In genomic region chr6:13328076-13328874, GRCh38 we compare ENCODE assay signal across 8 cellular contexts. TPM values are rescaled to one million over a fixed set of nuclear protein-coding genes. Genes with fewer than 3 reads are reported as not detected.
A peak's percentile ranks its signal among the peaks of the same experiment; 100 is the strongest.
DNase-seq lines count a peak whose midpoint lies in the region; ATAC-seq, FAIRE-seq and TF ChIP-seq lines count a peak whose summit lies in the region.

Gene TBC1D7 (minus strand): TSS chr6:13328537. CDS start chr6:13326898, 1,639 bp downstream.

- H3K27ac ChIP-seq in colonic mucosa = peak within 1 kb of the TSS; percentile 91

- no peaks in the 10 kb centered on the region for H3K9me3 ChIP-seq in colonic mucosa

- peak; percentile 26; the same call in 1 of the 2 replicates for TF ChIP-seq CTCF in BJ (IDR thresholded peaks at IDR 0.05; ENCODE audit: insufficient read depth, low read depth, low read length)
- no peak for TF ChIP-seq CTCF in colonic mucosa (IDR thresholded peaks at IDR 0.05)

- DNase-seq in BJ (ENCODE audit: low read depth) = peak; percentile 57
- peak; percentile 79 for DNase-seq in GM19239 (ENCODE audit: insufficient read length, low spot score)
- DNase-seq in NCI-H524 (lab: John Stamatoyannopoulos, UW) = peak; percentile 91
- peak; percentile 95 for DNase-seq in activated CD4-positive, alpha-beta T cell treated with anti-CD3 and anti-CD28 coated beads for 48 hours
- peak; percentile 93 for DNase-seq in colonic mucosa
- DNase-seq in left colon = peak; percentile 92
- DNase-seq in stimulated activated CD4-positive, alpha-beta T cell treated with anti-CD3 and anti-CD28 coated beads, Interleukin-1b, Interleukin-23, amount 100 ng/mL, for 48 hours = peak; percentile 93

- CTCF ChIA-PET in BJ (lab: Yijun Ruan, JAX) = interaction anchor here (0.8 to 8.5 kb wide), 6 partner anchors 50 to 421 kb away, joined by 3 to 147 read pairs (median 9); partner anchors contain the start of gene SIRT5

- ATAC-seq in HG03442 (IDR thresholded peaks at IDR 0.05; ENCODE audit: unreplicated experiment) (peak; percentile 89), left colon (peak; percentile 95)

- intact Hi-C loops in colonic mucosa (cut with DNase I) (no loop called here), left colon (cut with DNase I, micrococcal nuclease) (no loop called here)

- H3K4me3 ChIP-seq in BJ (ENCODE audit: low read depth, low read length) (peak within 1 kb of the TSS; percentile 95), colonic mucosa (peak within 1 kb of the TSS; percentile 67)

- no peaks in the 10 kb centered on the region for H3K4me1 ChIP-seq in colonic mucosa

- peak within 1 kb of the TSS; percentile 89 to 96 for H3K9ac ChIP-seq in colonic mucosa (ENCODE audit: low read depth in 2 of 2, low read length in 2 of 2)

- peaks cover 1% of the 10 kb centered on the region; the same call in 1 of the 2 replicates for H3K36me3 ChIP-seq in BJ (ENCODE audit: control insufficient read depth, insufficient read depth, low read length)
- no peaks in the 10 kb centered on the region for H3K36me3 ChIP-seq in colonic mucosa

- POLR2A ChIA-PET in BJ (lab: Charles Lee) = interaction anchor here (0.7 kb wide), 1 partner anchor 122 kb away, joined by 3 read pairs; no protein-coding TSS in a partner anchor

- no peaks in the 10 kb centered on the region for H3K27me3 ChIP-seq in BJ (ENCODE audit: control insufficient read depth, insufficient read depth, low read length)
- no peaks in the 10 kb centered on the region for H3K27me3 ChIP-seq in colonic mucosa

- FAIRE-seq in GM19239 (lab: Jason Lieb, UNC) = peak; percentile 88

RNA-seq across cellular contexts. Expression of gene TBC1D7, which starts in this region (rescaled TPM):
- polyA plus RNA-seq in BJ (2011; rRNA removed) = 18.6 and 20.2 TPM in 2 replicates
- 13.5 and 13.9 TPM in 2 replicates for polyA minus RNA-seq in BJ (2011; rRNA and poly(A)+ RNA removed)
- total RNA-seq in colonic mucosa (10 to 100 TPM; 21.4 to 23.3 TPM), left colon (10 to 100 TPM; 20.9 to 22.1 TPM)

Comparison
In these comparisons a context has a peak if more than half of its experiments do, and no peak if none do; other contexts are left out.
1. Peak in every context shown above with its lines: DNase-seq, ATAC-seq, H3K4me3 ChIP-seq and H3K27ac ChIP-seq.